Comparison of ENCODE assay signal across 1 cellular context in genomic region chr4:38667005-38667771, GRCh38.
TF ChIP-seq lines count a peak whose summit lies in the region.

No MANE protein-coding gene starts in this region.

TF ChIP-seq in HepG2, 621 proteins besides CTCF, POLR2A, EP300 and RAD21 (continued from another document and continues in another):
- TF ChIP-seq ZNF512B (CRISPR knock-in tag; IDR thresholded peaks at IDR 0.05; ENCODE audit: borderline replicate concordance) (peak; percentile 56; the same call in 1 of the 2 replicates), SKIL (CRISPR knock-in tag; IDR thresholded peaks at IDR 0.05; ENCODE audit: borderline replicate concordance) (peak; percentile 72; the same call in 1 of the 2 replicates), ZNF552 (CRISPR knock-in tag; IDR thresholded peaks at IDR 0.05; ENCODE audit: borderline replicate concordance) (no peak), RBM22 (optimal IDR thresholded peaks at IDR 0.05; ENCODE audit: low read length) (no peak), NCOA2 (CRISPR knock-in tag; IDR thresholded peaks at IDR 0.05) (peak; percentile 84), HNF4A (CRISPR knock-in tag; IDR thresholded peaks at IDR 0.05) (peak; percentile 58; the same call in 1 of the 2 replicates), FOXO4 (CRISPR knock-in tag; conservative IDR thresholded peaks at IDR 0.05) (no peak), NFAT5 (CRISPR knock-in tag; IDR thresholded peaks at IDR 0.05) (no peak), TBX3 (IDR thresholded peaks at IDR 0.05; ENCODE audit: borderline replicate concordance) (peak; percentile 64; the same call in 1 of the 2 replicates), ZNF580 (CRISPR knock-in tag; IDR thresholded peaks at IDR 0.05; ENCODE audit: borderline replicate concordance, low read depth) (peak; percentile 54; the same call in 1 of the 2 replicates), ZBTB43 (CRISPR knock-in tag; conservative IDR thresholded peaks at IDR 0.05) (peak; percentile 76; the same call in 1 of the 2 replicates), ZNF652 (CRISPR knock-in tag; IDR thresholded peaks at IDR 0.05; ENCODE audit: borderline replicate concordance, low read depth) (0 out of 2 replicates have a peak, but pooled peaks have one; percentile 32), ZNF121 (CRISPR knock-in tag; IDR thresholded peaks at IDR 0.05) (no peak), REPIN1 (CRISPR knock-in tag; IDR thresholded peaks at IDR 0.05; ENCODE audit: borderline replicate concordance, low read depth) (peak; percentile 78), GTF3A (CRISPR knock-in tag; conservative IDR thresholded peaks at IDR 0.05) (no peak), ZNF605 (CRISPR knock-in tag; IDR thresholded peaks at IDR 0.05) (0 out of 2 replicates have a peak, but pooled peaks have one; percentile 47), ZNF780A (CRISPR knock-in tag; IDR thresholded peaks at IDR 0.05) (0 out of 2 replicates have a peak, but pooled peaks have one; percentile 41), ZC3H13 (CRISPR knock-in tag; IDR thresholded peaks at IDR 0.05) (peak; percentile 78; the same call in 1 of the 2 replicates), PAXIP1 (CRISPR knock-in tag; conservative IDR thresholded peaks at IDR 0.05) (peak; percentile 78), ZNF20 (CRISPR knock-in tag; IDR thresholded peaks at IDR 0.05) (no peak), PPARG (CRISPR knock-in tag; conservative IDR thresholded peaks at IDR 0.05) (0 out of 2 replicates have a peak, but pooled peaks have one; percentile 37), SMC3 (IDR thresholded peaks at IDR 0.05; ENCODE audit: low read length) (peak; percentile 40; the same call in 1 of the 2 replicates), HOXA5 (CRISPR knock-in tag; IDR thresholded peaks at IDR 0.05) (peak; percentile 84), ARNT2 (CRISPR knock-in tag; IDR thresholded peaks at IDR 0.05; ENCODE audit: low read depth) (0 out of 2 replicates have a peak, but pooled peaks have one; percentile 42), TCF12 (IDR thresholded peaks at IDR 0.05) (no peak), TCF12 (CRISPR knock-in tag; IDR thresholded peaks at IDR 0.05) (peak; percentile 81; the same call in 1 of the 2 replicates), NR1H2 (CRISPR knock-in tag; IDR thresholded peaks at IDR 0.05; ENCODE audit: borderline replicate concordance, low read depth) (no peak), ZNF792 (CRISPR knock-in tag; IDR thresholded peaks at IDR 0.05) (no peak), PRDM10 (CRISPR knock-in tag; IDR thresholded peaks at IDR 0.05; ENCODE audit: low read depth) (peak; percentile 60; the same call in 1 of the 2 replicates), ZNF704 (CRISPR knock-in tag; IDR thresholded peaks at IDR 0.05; ENCODE audit: borderline replicate concordance) (no peak), ZNF746 (CRISPR knock-in tag; IDR thresholded peaks at IDR 0.05) (peak; percentile 74; the same call in 1 of the 2 replicates)
